11 cellular contexts compared by ENCODE assay signal in the genomic region with DNA sequence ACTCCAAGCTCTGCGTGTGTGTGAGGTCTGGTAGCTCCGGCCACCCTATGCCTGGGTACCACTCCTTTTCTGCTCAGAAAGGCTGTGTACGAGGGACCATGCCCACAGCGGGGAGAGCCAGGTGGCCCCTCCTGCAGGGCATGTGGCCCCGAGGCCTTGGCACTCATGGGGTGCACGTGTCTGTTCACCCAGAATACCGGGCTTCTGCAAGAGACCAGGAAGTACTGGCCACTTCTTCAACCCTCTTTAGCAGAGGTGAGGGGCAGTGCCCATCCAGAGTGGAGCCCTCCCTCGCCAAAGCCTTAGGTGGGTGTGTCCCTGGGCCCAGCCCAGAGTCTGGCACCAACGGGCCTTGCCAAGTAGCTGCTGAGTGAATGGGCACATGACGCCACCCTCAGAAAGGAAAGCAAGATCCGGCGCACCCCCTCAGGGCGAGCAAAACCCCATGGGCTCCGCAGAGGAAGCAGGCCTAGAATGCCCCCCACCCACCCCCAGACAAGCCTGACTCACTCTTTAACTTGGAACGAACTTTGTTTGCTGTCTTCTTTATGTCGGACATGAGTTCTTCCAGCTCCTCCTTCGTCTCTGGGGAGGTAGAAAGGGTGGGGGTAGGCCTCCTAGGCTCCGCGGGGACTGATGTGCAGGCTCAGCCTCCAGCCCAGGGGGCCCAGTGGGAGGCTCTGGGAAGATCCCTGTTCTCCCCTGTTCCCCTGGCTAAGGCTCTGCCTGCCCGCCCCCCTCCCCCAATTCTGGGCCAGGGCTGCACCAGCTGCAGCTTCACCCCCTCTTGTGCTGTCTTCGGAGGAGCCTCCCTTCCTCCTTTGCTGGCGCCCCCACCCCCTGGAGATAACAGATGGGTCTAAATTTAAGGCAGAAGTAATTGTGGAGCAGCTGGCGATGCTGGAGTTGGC. TPM values are rescaled to one million over a fixed set of nuclear protein-coding genes. Genes with fewer than 3 reads are reported as not detected.
DNase-seq lines count a peak whose midpoint lies in the region; ATAC-seq and TF ChIP-seq lines count a peak whose summit lies in the region.
"Had no signal": no experiment of that assay in that cellular context is flagged by ENCODE, and none has a peak within 500 bp of the region (broad histone marks: within the 10 kb centered on the region; RNA-seq: fewer than 3 reads in every experiment).

No MANE protein-coding gene starts in this region.

- dilution Hi-C loops in mammary epithelial cell (cut with HindIII; ENCODE audit: low sequenced_read_pairs): no loop called here

- no peak overlapping the region for H2AFZ ChIP-seq in mammary epithelial cell (ENCODE audit: low read depth, low read length)

- CTCF ChIA-PET in MCF 10A (lab: Yijun Ruan, JAX): interaction anchor here (0.6 to 1.9 kb wide), 6 partner anchors 9 to 114 kb away, joined by 3 to 5 read pairs (median 3); no protein-coding TSS in a partner anchor
- CTCF ChIA-PET in mammary epithelial cell (lab: Charles Lee; ENCODE audit: low non-redundant PET): no interaction called here

- H3K27me3 ChIP-seq in mammary epithelial cell (ENCODE audit: insufficient read depth, low read length) (no peaks in the 10 kb centered on the region), ascending aorta (no peaks in the 10 kb centered on the region), aorta (ENCODE audit: control insufficient read depth in 1 of 2, insufficient read depth in 2 of 2, low read length in 1 of 2) (no peaks in the 10 kb centered on the region), suprapubic skin (no peaks in the 10 kb centered on the region), left ventricle myocardium inferior (ENCODE audit: low read depth) (no peaks in the 10 kb centered on the region)
- H3K27me3 ChIP-seq: adrenal gland had no signal

- BruUV-seq in MCF 10A (replicated peaks; lab: Mats Ljungman, UMichigan): no TSS peak
- BruUV-seq in mammary epithelial cell (replicated peaks; lab: Mats Ljungman, UMichigan): no TSS peak

- H3K9ac ChIP-seq in mammary epithelial cell (ENCODE audit: insufficient read depth, low read length): no peak overlapping the region

- ATAC-seq in aorta (ENCODE audit: low FRiP score): peak; percentile 50

- no peak for TF ChIP-seq POLR2A in suprapubic skin (IDR thresholded peaks at IDR 0.05)

- H3K9me3 Mint-ChIP-seq in MCF 10A (ENCODE audit: unreplicated experiment): no peaks in the 10 kb centered on the region

- in situ Hi-C loops in mammary epithelial cell (cut with MboI; ENCODE audit: low sequenced_read_pairs in 2 of 2): no loop called here

- H3K4me3 ChIP-seq in mammary epithelial cell (replicated peaks in 1 of 3; ENCODE audit: insufficient read depth in 1 of 3, low read depth in 2 of 3, low read length in 3 of 3): no peak overlapping the region
- H3K4me3 ChIP-seq in ascending aorta: peak overlapping the region in 1 of 2 donors; percentile 7
- H3K4me3 ChIP-seq in aorta (ENCODE audit: low read length in 2 of 2): no peak overlapping the region
- H3K4me3 ChIP-seq in suprapubic skin: no peak overlapping the region
- no peak overlapping the region for H3K4me3 ChIP-seq in left ventricle myocardium inferior
- H3K4me3 ChIP-seq: adrenal gland had no signal

- peaks cover 25% of the 10 kb centered on the region for H3K79me2 ChIP-seq in mammary epithelial cell (ENCODE audit: insufficient read depth, low read length)

- intact Hi-C loops in MCF 10A (cut with micrococcal nuclease): no loop called here
- intact Hi-C loops in mammary epithelial cell (cut with micrococcal nuclease): no loop called here
- intact Hi-C loops in ascending aorta (cut with DNase I): no loop called here
- intact Hi-C loops in aorta (cut with DNase I): no loop called here
- intact Hi-C loops in left ventricle myocardium inferior (cut with micrococcal nuclease): no loop called here

- H3K4me3 Mint-ChIP-seq in MCF 10A (ENCODE audit: unreplicated experiment): no peak overlapping the region

- no peaks in the 10 kb centered on the region for H3K4me1 ChIP-seq in mammary epithelial cell (ENCODE audit: insufficient read depth, low read length)
- peaks cover 0 to 16% of the 10 kb centered on the region in 2 donors for H3K4me1 ChIP-seq in ascending aorta
- no peaks in the 10 kb centered on the region for H3K4me1 ChIP-seq in aorta (ENCODE audit: control insufficient read depth in 1 of 2, insufficient read depth in 2 of 2, low read length in 2 of 2)
- H3K4me1 ChIP-seq in suprapubic skin: peaks cover 21% of the 10 kb centered on the region
- H3K4me1 ChIP-seq in left ventricle myocardium inferior: no peaks in the 10 kb centered on the region
- H3K4me1 ChIP-seq: adrenal gland had no signal

- H3K27ac Mint-ChIP-seq in MCF 10A (ENCODE audit: low read depth, unreplicated experiment): peak overlapping the region; percentile 13

- H3K36me3 ChIP-seq in mammary epithelial cell (ENCODE audit: insufficient read depth, low read length) (peaks cover 12% of the 10 kb centered on the region), ascending aorta (peaks cover 8 to 27% of the 10 kb centered on the region in 2 donors), aorta (ENCODE audit: control insufficient read depth in 1 of 2, insufficient read depth in 2 of 2, low read length in 1 of 2) (no peaks in the 10 kb centered on the region), suprapubic skin (peaks cover 18% of the 10 kb centered on the region), left ventricle myocardium inferior (peaks cover 5% of the 10 kb centered on the region)

- TF ChIP-seq CTCF in MCF 10A (IDR thresholded peaks at IDR 0.05; ENCODE audit: unreplicated experiment) (no peak), mammary epithelial cell (conservative IDR thresholded peaks at IDR 0.05 in 1 of 2, IDR thresholded peaks at IDR 0.05 in 1 of 2; ENCODE audit: extremely low read depth in 1 of 2, insufficient read depth in 1 of 2, low read depth in 1 of 2, low read length in 2 of 2) (no peak), ascending aorta (IDR thresholded peaks at IDR 0.05) (no peak), suprapubic skin (IDR thresholded peaks at IDR 0.05) (no peak), left ventricle myocardium inferior (IDR thresholded peaks at IDR 0.05; ENCODE audit: borderline replicate concordance) (no peak)

- no peak for TF ChIP-seq EP300 in suprapubic skin (IDR thresholded peaks at IDR 0.05)

- peaks cover 2% of the 10 kb centered on the region for H4K20me1 ChIP-seq in mammary epithelial cell (ENCODE audit: insufficient read depth, low read length)

- H3K36me3 Mint-ChIP-seq in MCF 10A (ENCODE audit: insufficient read depth, unreplicated experiment): peaks cover 46% of the 10 kb centered on the region

- no peak overlapping the region for H3K4me2 ChIP-seq in mammary epithelial cell (ENCODE audit: insufficient read depth, low read depth, low read length)

- DNase-seq in MCF 10A (ENCODE audit: unreplicated experiment): peak; percentile 87
- DNase-seq in mammary epithelial cell: no peak
- peak; percentile 38 to 78 for DNase-seq in ascending aorta (ENCODE audit: low spot score in 2 of 2)
- DNase-seq in iris pigment epithelial cell (ENCODE audit: low read depth): peak; percentile 71
- no peak for DNase-seq in aorta
- no peak for DNase-seq in suprapubic skin (ENCODE audit: low spot score in 2 of 2)
- no peak for DNase-seq in NCI-H1436 (lab: John Stamatoyannopoulos, UW)
- DNase-seq in left ventricle myocardium inferior: no peak
- DNase-seq: activated CD8-positive, alpha-beta memory T cell treated with anti-CD3 and anti-CD28 coated beads for 24 hours; NCI-H1930 had no signal

- no peaks in the 10 kb centered on the region for H3K27me3 Mint-ChIP-seq in MCF 10A (ENCODE audit: insufficient read depth, unreplicated experiment)

- H3K9me3 ChIP-seq in mammary epithelial cell (replicated peaks; ENCODE audit: insufficient read depth, low read length) (no peaks in the 10 kb centered on the region), ascending aorta (no peaks in the 10 kb centered on the region), aorta (ENCODE audit: control insufficient read depth, low read length) (no peaks in the 10 kb centered on the region), suprapubic skin (no peaks in the 10 kb centered on the region), left ventricle myocardium inferior (replicated peaks) (no peaks in the 10 kb centered on the region)
- H3K9me3 ChIP-seq: adrenal gland had no signal

- peaks cover 20% of the 10 kb centered on the region for H3K4me1 Mint-ChIP-seq in MCF 10A (ENCODE audit: insufficient read depth, unreplicated experiment)

- POLR2A ChIA-PET in MCF 10A (lab: Yijun Ruan, JAX): interaction anchor here (0.8 to 2.4 kb wide), 5 partner anchors 11 to 98 kb away, joined by 3 to 18 read pairs (median 3); partner anchors contain the start of genes BUD23 and DNAJC30

- WGBS in mammary epithelial cell (ENCODE audit: low coverage, missing lambda C conversion rate): 83% methylated on average over 10 of the region's 23 CpGs
- 25% methylated on average over 23 of the region's 23 CpGs for WGBS in aorta, 2 donors
- WGBS in suprapubic skin: 47% methylated on average over 11 of the region's 23 CpGs

- H3K27ac ChIP-seq in mammary epithelial cell (ENCODE audit: insufficient read depth, low read depth, low read length) (no peak overlapping the region), ascending aorta (peak overlapping the region; percentile 27 to 63), aorta (ENCODE audit: low read depth in 1 of 2, low read length in 2 of 2) (no peak overlapping the region), suprapubic skin (no peak overlapping the region), left ventricle myocardium inferior (replicated peaks) (no peak overlapping the region)
- H3K27ac ChIP-seq: adrenal gland had no signal

RNA-seq across cellular contexts. Expression of gene STX1A, which starts 14.6 kb away (rescaled TPM):
- total RNA-seq in MCF 10A (2022) (21.9 and 24.2 TPM in 2 replicates), mammary epithelial cell (10 to 100 TPM in 1 of 2 donors, 1 to 10 TPM in 1; 6.8 to 39.7 TPM), ascending aorta (13.1 TPM), aorta (10 to 100 TPM; 10.2 to 14.7 TPM), suprapubic skin (1 to 10 TPM; 3.3 to 6.0 (median 4.3) TPM), left ventricle myocardium inferior (2.9 TPM)
- polyA plus RNA-seq in mammary epithelial cell (30.5 TPM), aorta (10 to 100 TPM in 1 of 2 donors, 1 to 10 TPM in 1; 2.6 to 13.4 TPM)
- 30.8 TPM for polyA minus RNA-seq in mammary epithelial cell

RNA-seq across cellular contexts. Expression of gene BUD23, which starts 21.5 kb away (rescaled TPM):
- total RNA-seq in MCF 10A (2022) (71.5 and 81.9 TPM in 2 replicates), mammary epithelial cell (10 to 100 TPM; 36.0 to 57.6 TPM), ascending aorta (5.6 TPM), aorta (10 to 100 TPM; 39.0 to 39.6 TPM), suprapubic skin (10 to 100 TPM; 48.1 to 65.8 (median 53.8) TPM), left ventricle myocardium inferior (65.0 TPM)
- polyA plus RNA-seq in mammary epithelial cell (77.9 TPM), aorta (10 to 100 TPM; 48.1 to 60.7 TPM)
- 102 TPM for polyA minus RNA-seq in mammary epithelial cell

RNA-seq across cellular contexts. Expression of gene DNAJC30, which starts 21.6 kb away (rescaled TPM):
- total RNA-seq in MCF 10A (2022) (11.0 and 11.4 TPM in 2 replicates), mammary epithelial cell (10 to 100 TPM in 1 of 2 donors, 1 to 10 TPM in 1; 3.0 to 11.1 TPM), ascending aorta (16.0 TPM), aorta (1 to 10 TPM; 6.7 to 7.8 TPM), suprapubic skin (1 to 10 TPM; 4.4 to 4.9 (median 4.8) TPM), left ventricle myocardium inferior (14.0 TPM)
- polyA plus RNA-seq in mammary epithelial cell (5.7 TPM), aorta (1 to 10 TPM; 4.5 to 5.1 TPM)
- polyA minus RNA-seq in mammary epithelial cell: 5.7 TPM

RNA-seq across cellular contexts. Expression of gene ABHD11, which starts 33.7 kb away (rescaled TPM):
- total RNA-seq in MCF 10A (2022): 15.3 and 18.9 TPM in 2 replicates
- total RNA-seq in mammary epithelial cell: 10 to 100 TPM in 1 of 2 donors, 1 to 10 TPM in 1; 6.7 to 23.6 TPM
- 30.4 TPM for polyA plus RNA-seq in mammary epithelial cell
- 18.2 TPM for polyA minus RNA-seq in mammary epithelial cell
- total RNA-seq in ascending aorta: 55.7 TPM
- 10 to 100 TPM; 11.2 to 11.4 TPM for total RNA-seq in aorta
- 10 to 100 TPM; 15.3 to 32.5 TPM for polyA plus RNA-seq in aorta
- 10 to 100 TPM; 15.2 to 39.4 (median 23.7) TPM for total RNA-seq in suprapubic skin
- total RNA-seq in left ventricle myocardium inferior: 25.2 TPM

RNA-seq across cellular contexts. Expression of gene VPS37D, which starts 37.3 kb away (rescaled TPM):
- total RNA-seq in MCF 10A (2022) (0.44 and 1.3 TPM in 2 replicates), mammary epithelial cell (1 to 10 TPM; 1.1 to 3.7 TPM), ascending aorta (1.3 TPM), aorta (1 to 10 TPM; 1.5 to 1.8 TPM), suprapubic skin (1 to 10 TPM; 1.9 to 3.5 (median 2.1) TPM), left ventricle myocardium inferior (3.1 TPM)
- polyA plus RNA-seq in mammary epithelial cell (0.61 TPM), aorta (1 to 10 TPM in 1 of 2 donors, under 1 TPM in 1; 0.88 to 2.3 TPM)
- polyA minus RNA-seq in mammary epithelial cell: not detected

Comparison
In these comparisons a context has a peak if more than half of its experiments do, and no peak if none do; other contexts are left out.
1. DNase-seq: peak in MCF 10A (single experiment), ascending aorta (2 of 2) and iris pigment epithelial cell (single experiment); none in mammary epithelial cell (single experiment), aorta (0 of 2), suprapubic skin (0 of 2), NCI-H1436 (single experiment) and left ventricle myocardium inferior (single experiment).
2. H3K27ac ChIP-seq: peak in ascending aorta (2 of 2); none in mammary epithelial cell (single experiment), aorta (0 of 2), suprapubic skin (single experiment) and left ventricle myocardium inferior (single experiment).